3 cellular contexts compared by ENCODE assay signal in genomic region chr4:186240452-186240847, GRCh38.
A peak's percentile ranks its signal among the peaks of the same experiment; 100 is the strongest.
TF ChIP-seq lines count a peak whose summit lies in the region.

No MANE protein-coding gene starts in this region.

TF ChIP-seq in GM23338, 12 proteins besides CTCF, POLR2A, EP300 and RAD21 (continues in another document):
- no peak for TF ChIP-seq POLR2AphosphoS5 (IDR thresholded peaks at IDR 0.05; ENCODE audit: low read depth)
- no peak for TF ChIP-seq STAT1 (IDR thresholded peaks at IDR 0.05; ENCODE audit: unreplicated experiment)
- no peak for TF ChIP-seq ZNF462 (CRISPR knock-in tag; IDR thresholded peaks at IDR 0.05)
- no peak for TF ChIP-seq CREB1 (CRISPR knock-in tag; IDR thresholded peaks at IDR 0.05; ENCODE audit: low read depth)
- no peak for TF ChIP-seq EZH2phosphoT487 (IDR thresholded peaks at IDR 0.05; ENCODE audit: unreplicated experiment)

TF ChIP-seq in H1, 55 proteins besides CTCF, POLR2A, EP300 and RAD21:
- TF ChIP-seq BCL11A (IDR thresholded peaks at IDR 0.05; ENCODE audit: low read depth in 2 of 2, low read length in 2 of 2) (peak in 1 of 2 experiments; percentile 2), NRF1 (IDR thresholded peaks at IDR 0.05; ENCODE audit: low read depth, low read length) (peak; percentile 12; the same call in 1 of the 2 replicates), RBBP5 (IDR thresholded peaks at IDR 0.05; ENCODE audit: borderline replicate concordance, low read depth, low read length) (no peak), CBX5 (IDR thresholded peaks at IDR 0.05; ENCODE audit: low read depth, low read length) (no peak)

TF ChIP-seq in GM12891, 5 proteins besides CTCF, POLR2A, EP300 and RAD21:
- TF ChIP-seq TAF1 (IDR thresholded peaks at IDR 0.05; ENCODE audit: low read depth, low read length) (no peak), POLR2AphosphoS5 (IDR thresholded peaks at IDR 0.05; ENCODE audit: low read depth, low read length) (no peak), POU2F2 (IDR thresholded peaks at IDR 0.05; ENCODE audit: low read depth, low read length) (no peak), SPI1 (IDR thresholded peaks at IDR 0.05; ENCODE audit: low read depth, low read length) (no peak), PAX5 (IDR thresholded peaks at IDR 0.05; ENCODE audit: insufficient read depth, low read length, severe bottlenecking) (no peak)
